In genomic region chr12:132637811-132638210, GRCh38 we compare ENCODE assay signal across 15 cellular contexts. TPM values are rescaled to one million over a fixed set of nuclear protein-coding genes. Genes with fewer than 3 reads are reported as not detected.
DNase-seq lines count a peak whose midpoint lies in the region; FAIRE-seq and TF ChIP-seq lines count a peak whose summit lies in the region.
"Had no signal": no experiment of that assay in that cellular context is flagged by ENCODE, and none has a peak within 500 bp of the region (broad histone marks: within the 10 kb centered on the region; RNA-seq: fewer than 3 reads in every experiment).

No MANE protein-coding gene starts in this region.

- peaks cover 14% of the 10 kb centered on the region; the same call in 1 of the 2 replicates for H3K79me2 ChIP-seq in Loucy (ENCODE audit: insufficient read depth, low read length)
- no peaks in the 10 kb centered on the region for H3K79me2 ChIP-seq in hepatocyte

- WGBS in hepatocyte (ENCODE audit: low lambda C conversion rate, missing lambda C conversion rate): 91% methylated on average over 18 of the region's 18 CpGs
- WGBS in spleen, 5 donors: 88 to 92% (median 91%) methylated on average over 18 of the region's 18 CpGs

- H3K27me3 ChIP-seq in BLaER1 treated with 17β-estradiol and CSF1 and Interleukin-3, amounts not matched to agents 10 nM and 100 nM: no peaks in the 10 kb centered on the region
- H3K27me3 ChIP-seq in Loucy (ENCODE audit: insufficient read depth, low read length, poor library complexity, severe bottlenecking) (no peaks in the 10 kb centered on the region), hepatocyte (no peaks in the 10 kb centered on the region), spleen (replicated peaks in 1 of 7) (no peaks in the 10 kb centered on the region)

- H2AFZ ChIP-seq in Loucy (ENCODE audit: low read length): no peak overlapping the region
- no peak overlapping the region for H2AFZ ChIP-seq in hepatocyte

- FAIRE-seq in urothelium cell line (lab: Jason Lieb, UNC): no peak
- FAIRE-seq: GM12878, GM18507 had no signal

- TF ChIP-seq CTCF in Loucy (conservative IDR thresholded peaks at IDR 0.05; ENCODE audit: low read length) (no peak), hepatocyte (IDR thresholded peaks at IDR 0.05; ENCODE audit: poor library complexity) (no peak), spleen (IDR thresholded peaks at IDR 0.05 in 8 of 11, conservative IDR thresholded peaks at IDR 0.05 in 3 of 11) (no peak)

- peaks cover 86 to 100% (median 99%) of the 10 kb centered on the region in 11 experiments for H3K36me3 ChIP-seq in BLaER1 treated with 17β-estradiol and CSF1 and Interleukin-3, amounts not matched to agents 10 nM and 100 nM
- peaks cover 56% of the 10 kb centered on the region; the same call in 1 of the 2 replicates for H3K36me3 ChIP-seq in Loucy (ENCODE audit: insufficient read depth, low read length)
- no peaks in the 10 kb centered on the region for H3K36me3 ChIP-seq in hepatocyte (replicated peaks; ENCODE audit: insufficient read depth, low read depth)
- peaks cover 0 to 100% (median 83%) of the 10 kb centered on the region in 6 donors for H3K36me3 ChIP-seq in spleen

- H3K9me2 ChIP-seq in Loucy (replicated peaks; ENCODE audit: low read depth, low read length) (no peaks in the 10 kb centered on the region), hepatocyte (replicated peaks; ENCODE audit: insufficient read depth) (no peaks in the 10 kb centered on the region)

- no peak overlapping the region for H3K4me3 ChIP-seq in BLaER1 treated with 17β-estradiol and CSF1 and Interleukin-3, amounts not matched to agents 10 nM and 100 nM
- H3K4me3 ChIP-seq in Loucy (ENCODE audit: low read length, poor library complexity, severe bottlenecking) (no peak overlapping the region), hepatocyte (no peak overlapping the region), spleen (no peak overlapping the region)
- H3K4me3 ChIP-seq: GM12878 had no signal

- H3K36me3 Mint-ChIP-seq in activated CD4-positive, alpha-beta T cell treated with anti-CD3 and anti-CD28 coated beads, Interleukin-2, amount 10 ng/mL, durations not matched to agents 24 days and 14 days (ENCODE audit: low read depth): peaks cover 64% of the 10 kb centered on the region

- no peaks in the 10 kb centered on the region for H3K9me3 ChIP-seq in BLaER1 treated with 17β-estradiol and CSF1 and Interleukin-3, amounts not matched to agents 10 nM and 100 nM (replicated peaks in 1 of 11)
- H3K9me3 ChIP-seq in Loucy (ENCODE audit: insufficient read depth, low read depth, low read length) (no peaks in the 10 kb centered on the region), hepatocyte (ENCODE audit: low read depth) (no peaks in the 10 kb centered on the region), spleen (no peaks in the 10 kb centered on the region)

- peaks cover 0 to 94% (median 48%) of the 10 kb centered on the region in 11 experiments; a peak in 16 of 22 replicates for H4K20me1 ChIP-seq in BLaER1 treated with 17β-estradiol and CSF1 and Interleukin-3, amounts not matched to agents 10 nM and 100 nM
- H4K20me1 ChIP-seq in Loucy (ENCODE audit: insufficient read depth, low read length, poor library complexity, severe bottlenecking) (no peaks in the 10 kb centered on the region), hepatocyte (ENCODE audit: insufficient read depth, poor library complexity, severe bottlenecking) (no peaks in the 10 kb centered on the region)

- H3K27me3 Mint-ChIP-seq in activated CD4-positive, alpha-beta T cell treated with anti-CD3 and anti-CD28 coated beads, Interleukin-2, amount 10 ng/mL, durations not matched to agents 24 days and 14 days: no peaks in the 10 kb centered on the region
- H3K27me3 Mint-ChIP-seq: CD4-positive, alpha-beta memory T cell had no signal

- intact Hi-C loops in spleen (cut with DNase I; ENCODE audit: low total_unique reads): no loop called here
- intact Hi-C loops in activated CD4-positive, alpha-beta T cell treated with anti-CD3 and anti-CD28 coated beads, Interleukin-2, amount 10 ng/mL, durations not matched to agents 24 days and 14 days (cut with micrococcal nuclease): no loop called here

- no peak for TF ChIP-seq POLR2A in spleen (IDR thresholded peaks at IDR 0.05)

- no peaks in the 10 kb centered on the region for H3K9me3 Mint-ChIP-seq in activated CD4-positive, alpha-beta T cell treated with anti-CD3 and anti-CD28 coated beads, Interleukin-2, amount 10 ng/mL, durations not matched to agents 24 days and 14 days
- H3K9me3 Mint-ChIP-seq: CD4-positive, alpha-beta memory T cell had no signal

- peaks cover 6% of the 10 kb centered on the region for H3K4me1 Mint-ChIP-seq in activated CD4-positive, alpha-beta T cell treated with anti-CD3 and anti-CD28 coated beads, Interleukin-2, amount 10 ng/mL, durations not matched to agents 24 days and 14 days
- H3K4me1 Mint-ChIP-seq: CD4-positive, alpha-beta memory T cell had no signal

- peaks cover 0 to 37% (median 25%) of the 10 kb centered on the region in 10 experiments; a peak in 15 of 20 replicates for H3K4me1 ChIP-seq in BLaER1 treated with 17β-estradiol and CSF1 and Interleukin-3, amounts not matched to agents 10 nM and 100 nM
- H3K4me1 ChIP-seq in Loucy (ENCODE audit: insufficient read depth, low read length, poor library complexity, severe bottlenecking) (peaks cover 87% of the 10 kb centered on the region), hepatocyte (ENCODE audit: insufficient read depth) (no peaks in the 10 kb centered on the region), spleen (peaks cover 0 to 5% (median 0%) of the 10 kb centered on the region in 6 donors)

- peak overlapping the region in 6 of 11 experiments; percentile 24 to 52 (median 44); a peak in 8 of 22 replicates for H3K4me2 ChIP-seq in BLaER1 treated with 17β-estradiol and CSF1 and Interleukin-3, amounts not matched to agents 10 nM and 100 nM
- H3K4me2 ChIP-seq in Loucy (ENCODE audit: low read depth, low read length, poor library complexity, severe bottlenecking): peak overlapping the region; percentile 64
- H3K4me2 ChIP-seq in hepatocyte: peak overlapping the region; percentile 7

- H3K4me3 Mint-ChIP-seq in activated CD4-positive, alpha-beta T cell treated with anti-CD3 and anti-CD28 coated beads, Interleukin-2, amount 10 ng/mL, durations not matched to agents 24 days and 14 days: no peak overlapping the region

- peak overlapping the region in 1 of 11 experiments; percentile 29; a peak in 2 of 22 replicates for H3K9ac ChIP-seq in BLaER1 treated with 17β-estradiol and CSF1 and Interleukin-3, amounts not matched to agents 10 nM and 100 nM
- no peak overlapping the region for H3K9ac ChIP-seq in Loucy (ENCODE audit: low read depth, low read length, poor library complexity, severe bottlenecking)

- no peak overlapping the region for H3K27ac ChIP-seq in BLaER1 treated with 17β-estradiol and CSF1 and Interleukin-3, amounts not matched to agents 10 nM and 100 nM
- peak overlapping the region; percentile 14 for H3K27ac ChIP-seq in hepatocyte
- H3K27ac ChIP-seq in spleen: no peak overlapping the region
- H3K27ac ChIP-seq: C4-2B had no signal

- H3K27ac Mint-ChIP-seq in activated CD4-positive, alpha-beta T cell treated with anti-CD3 and anti-CD28 coated beads, Interleukin-2, amount 10 ng/mL, durations not matched to agents 24 days and 14 days: no peak overlapping the region

- no peaks in the 10 kb centered on the region; the same call in 1 of the 2 replicates for H3F3A ChIP-seq in Loucy (ENCODE audit: low read depth)

- DNase-seq in hepatocyte (ENCODE audit: low spot score) (no peak), spleen (peak; percentile 41), urothelium cell line (ENCODE audit: low spot score) (no peak), iPS-NIHi11 (ENCODE audit: low spot score) (no peak)
- DNase-seq in activated CD4-positive, alpha-beta T cell treated with anti-CD3 and anti-CD28 coated beads, Interleukin-2, amount 10 ng/mL, durations not matched to agents 24 days and 14 days: no peak
- DNase-seq: CD4-positive, alpha-beta memory T cell; DMS79; GOT3 had no signal

RNA-seq across cellular contexts. Expression of gene P2RX2, which starts 19.2 kb away (rescaled TPM):
- total RNA-seq in hepatocyte (not detected in 2 replicates), spleen (1 to 10 TPM in 5 of 7 donors, under 1 TPM in 2; 0.77 to 3.0 (median 1.7) TPM)
- polyA plus RNA-seq in hepatocyte (not detected in 2 replicates), spleen (1 to 10 TPM; 2.8 to 4.5 (median 2.9) TPM)
- not detected in 2 replicates for total RNA-seq in activated CD4-positive, alpha-beta T cell treated with anti-CD3 and anti-CD28 coated beads, Interleukin-2, amount 10 ng/mL, durations not matched to agents 24 days and 14 days
- total RNA-seq: A172; CD4-positive, alpha-beta memory T cell; GM12878 had no signal
- polyA plus RNA-seq: CD4-positive, alpha-beta memory T cell; GM12878 had no signal

RNA-seq across cellular contexts. Expression of gene LRCOL1, which starts 27.4 kb away (rescaled TPM):
- total RNA-seq in hepatocyte (not detected in 2 replicates), spleen (1 to 10 TPM in 1 of 7 donors, under 1 TPM in 4, not detected in 2; 0.54 to 4.1 (median 0.83) TPM)
- polyA plus RNA-seq in hepatocyte (0.28 TPM in 1 of 2 replicates, not detected in the other), spleen (1 to 10 TPM; 2.0 to 4.0 (median 3.8) TPM)
- total RNA-seq in activated CD4-positive, alpha-beta T cell treated with anti-CD3 and anti-CD28 coated beads, Interleukin-2, amount 10 ng/mL, durations not matched to agents 24 days and 14 days: not detected in 2 replicates
- total RNA-seq: CD4-positive, alpha-beta memory T cell; G401; GM12878 had no signal
- polyA plus RNA-seq: CD4-positive, alpha-beta memory T cell; GM12878 had no signal

RNA-seq across cellular contexts. Expression of gene POLE, which starts 49.3 kb away (rescaled TPM):
- total RNA-seq in hepatocyte (16.9 and 34.2 TPM in 2 replicates), spleen (100 to 1,000 TPM in 3 of 7 donors, 10 to 100 TPM in 4; 70.1 to 122 (median 99.6) TPM)
- polyA plus RNA-seq in hepatocyte (26.6 and 44.6 TPM in 2 replicates), spleen (10 to 100 TPM; 18.1 to 37.6 (median 30.4) TPM)
- total RNA-seq in activated CD4-positive, alpha-beta T cell treated with anti-CD3 and anti-CD28 coated beads, Interleukin-2, amount 10 ng/mL, durations not matched to agents 24 days and 14 days: 171 and 180 TPM in 2 replicates

RNA-seq across cellular contexts. Expression of gene PXMP2, which starts 49.6 kb away (rescaled TPM):
- 61.8 and 67.3 TPM in 2 replicates for total RNA-seq in hepatocyte
- polyA plus RNA-seq in hepatocyte: 76.1 and 82.7 TPM in 2 replicates
- 10 to 100 TPM in 4 of 7 donors, 1 to 10 TPM in 3; 8.4 to 19.6 (median 10.0) TPM for total RNA-seq in spleen
- polyA plus RNA-seq in spleen: 10 to 100 TPM in 1 of 3 donors, 1 to 10 TPM in 2; 3.3 to 11.3 (median 7.7) TPM
- 24.4 and 24.6 TPM in 2 replicates for total RNA-seq in activated CD4-positive, alpha-beta T cell treated with anti-CD3 and anti-CD28 coated beads, Interleukin-2, amount 10 ng/mL, durations not matched to agents 24 days and 14 days

Comparison
In these comparisons a context has a peak if more than half of its experiments do, and no peak if none do; other contexts are left out.
1. H3K4me2 ChIP-seq: peak in every context shown above with its lines; median percentile 64 in Loucy; 44 in BLaER1 treated with 17β-estradiol and CSF1 and Interleukin-3, amounts not matched to agents 10 nM and 100 nM; 7 in hepatocyte.